Comparison of ENCODE assay signal across 30 cellular contexts in genomic region chr11:111395081-111395480, GRCh38. TPM values are rescaled to one million over a fixed set of nuclear protein-coding genes. Genes with fewer than 3 reads are reported as not detected.
DNase-seq lines count a peak whose midpoint lies in the region; ATAC-seq, FAIRE-seq and TF ChIP-seq lines count a peak whose summit lies in the region.
"Had no signal": no experiment of that assay in that cellular context is flagged by ENCODE, and none has a peak within 500 bp of the region (broad histone marks: within the 10 kb centered on the region; RNA-seq: fewer than 3 reads in every experiment).

No MANE protein-coding gene starts in this region.

- no peaks in the 10 kb centered on the region for H3K36me3 ChIP-seq in pancreas
- H3K36me3 ChIP-seq in esophagus muscularis mucosa, result no peaks in the 10 kb centered on the region
- no peaks in the 10 kb centered on the region for H3K36me3 ChIP-seq in psoas muscle (ENCODE audit: insufficient read depth in 1 of 2, low read depth in 1 of 2)
- no peaks in the 10 kb centered on the region for H3K36me3 ChIP-seq in kidney (ENCODE audit: control insufficient read depth in 1 of 2, insufficient read depth in 2 of 2, low read length in 2 of 2)
- H3K36me3 ChIP-seq: ascending aorta, heart left ventricle, left ventricle myocardium inferior, tibial artery had no signal

- H3K36me3 Mint-ChIP-seq in activated B cell treated with CpG ODN at 0.5 μM for 24 hours (ENCODE audit: low read depth), result no peaks in the 10 kb centered on the region
- H3K36me3 Mint-ChIP-seq: activated CD8-positive, alpha-beta memory T cell treated with anti-CD3 and anti-CD28 coated beads, Interleukin-2, amount 10 ng/mL, durations not matched to agents 7 days and 5 days; activated naive CD4-positive, alpha-beta T cell treated with anti-CD3 and anti-CD28 coated beads, Interleukin-2, amount 50 U/mL, for 72 hours; CD8-positive, alpha-beta T cell had no signal

- H3K27ac ChIP-seq in pancreas, result peak overlapping the region in 2 of 4 donors; percentile 39 to 41
- no peak overlapping the region for H3K27ac ChIP-seq in esophagus muscularis mucosa (replicated peaks in 1 of 4)
- no peak overlapping the region for H3K27ac ChIP-seq in psoas muscle
- H3K27ac ChIP-seq in kidney (ENCODE audit: low read depth in 2 of 2, low read length in 2 of 2), result no peak overlapping the region
- H3K27ac ChIP-seq: ascending aorta, GM23248, heart left ventricle, left ventricle myocardium inferior, tibial artery had no signal

- H3K9me3 Mint-ChIP-seq in activated B cell treated with CpG ODN at 0.5 μM for 24 hours, result no peaks in the 10 kb centered on the region
- H3K9me3 Mint-ChIP-seq: activated CD4-positive, alpha-beta T cell treated with anti-CD3 and anti-CD28 coated beads, Interleukin-2, amount 10 ng/mL, durations not matched to agents 24 days and 14 days; activated naive CD4-positive, alpha-beta T cell treated with anti-CD3 and anti-CD28 coated beads, Interleukin-2, amount 50 U/mL, for 72 hours; CD8-positive, alpha-beta T cell; central memory CD8-positive, alpha-beta T cell; neural crest cell; stimulated activated naive CD8-positive, alpha-beta T cell treated with anti-CD3 and anti-CD28 coated beads, Interleukin-15, Interleukin-2, amounts not matched to agents 100 ng/mL and 50 ng/mL, for 24 hours had no signal

- H3K9me3 ChIP-seq in pancreas, result no peaks in the 10 kb centered on the region
- H3K9me3 ChIP-seq in esophagus muscularis mucosa, result no peaks in the 10 kb centered on the region
- no peaks in the 10 kb centered on the region for H3K9me3 ChIP-seq in psoas muscle
- H3K9me3 ChIP-seq in kidney (ENCODE audit: control insufficient read depth in 1 of 2, low read length in 2 of 2), result no peaks in the 10 kb centered on the region
- H3K9me3 ChIP-seq: ascending aorta, heart left ventricle, left ventricle myocardium inferior, mucosa of descending colon, tibial artery had no signal

- H3K4me1 ChIP-seq in pancreas (no peaks in the 10 kb centered on the region), esophagus muscularis mucosa (no peaks in the 10 kb centered on the region), psoas muscle (peaks cover 4% of the 10 kb centered on the region), kidney (ENCODE audit: control insufficient read depth in 1 of 2, insufficient read depth in 1 of 2, low read depth in 1 of 2, low read length in 2 of 2) (no peaks in the 10 kb centered on the region)
- H3K4me1 ChIP-seq: ascending aorta, heart left ventricle, left ventricle myocardium inferior, tibial artery had no signal

- ATAC-seq in activated B cell treated with CpG ODN at 0.5 μM for 24 hours (ENCODE audit: low read depth) (no peak), pancreas (peak; percentile 49 to 86 (median 72)), psoas muscle (no peak)
- ATAC-seq: activated CD8-positive, alpha-beta memory T cell treated with anti-CD3 and anti-CD28 coated beads, Interleukin-2, amount 10 ng/mL, durations not matched to agents 7 days and 5 days; CD8-positive, alpha-beta T cell; heart left ventricle; mucosa of descending colon had no signal

- WGBS in pancreas, 2 donors, result 54 to 72% methylated on average over 7 of the region's 7 CpGs
- 100% methylated on average over 3 of the region's 7 CpGs for WGBS in esophagus muscularis mucosa
- WGBS in psoas muscle, 3 donors, result 67 to 70% (median 67%) methylated on average over 6 to 7 of the region's 7 CpGs

- H3K4me1 Mint-ChIP-seq in activated B cell treated with CpG ODN at 0.5 μM for 24 hours, result peaks cover 89% of the 10 kb centered on the region
- H3K4me1 Mint-ChIP-seq: central memory CD8-positive, alpha-beta T cell had no signal

- no peak overlapping the region for H3K9ac ChIP-seq in kidney (ENCODE audit: low read length in 2 of 2)
- H3K9ac ChIP-seq: GM23248 had no signal

- no peak overlapping the region for H3K4me3 Mint-ChIP-seq in activated B cell treated with CpG ODN at 0.5 μM for 24 hours
- H3K4me3 Mint-ChIP-seq: activated CD4-positive, alpha-beta T cell treated with anti-CD3 and anti-CD28 coated beads, Interleukin-2, amount 10 ng/mL, durations not matched to agents 24 days and 14 days; activated CD8-positive, alpha-beta memory T cell treated with anti-CD3 and anti-CD28 coated beads, Interleukin-2, amount 10 ng/mL, durations not matched to agents 7 days and 5 days; CD8-positive, alpha-beta T cell; central memory CD8-positive, alpha-beta T cell; neural crest cell had no signal

- no peak for TF ChIP-seq EP300 in esophagus muscularis mucosa (IDR thresholded peaks at IDR 0.05)

- CTCF ChIA-PET in activated B cell treated with CpG ODN at 0.5 μM for 24 hours (lab: Charles Lee), result interaction anchor here (2.6 kb wide), 1 partner anchor 21 kb away, joined by 8 read pairs; no protein-coding TSS in a partner anchor

- FAIRE-seq in pancreas (lab: Jason Lieb, UNC), result no peak
- FAIRE-seq in kidney (lab: Jason Lieb, UNC), result no peak
- FAIRE-seq: endothelial cell of umbilical vein, small intestine had no signal

- no peaks in the 10 kb centered on the region for H3K27me3 Mint-ChIP-seq in activated B cell treated with CpG ODN at 0.5 μM for 24 hours
- H3K27me3 Mint-ChIP-seq: activated CD4-positive, alpha-beta T cell treated with anti-CD3 and anti-CD28 coated beads, Interleukin-2, amount 10 ng/mL, durations not matched to agents 24 days and 14 days; stimulated activated naive CD8-positive, alpha-beta T cell treated with anti-CD3 and anti-CD28 coated beads, Interleukin-15, Interleukin-2, amounts not matched to agents 100 ng/mL and 50 ng/mL, for 24 hours had no signal

- POLR2A ChIA-PET in activated B cell treated with CpG ODN at 0.5 μM for 24 hours (lab: Charles Lee), result interaction anchor here (4.7 to 16.0 kb wide), 2 partner anchors 16 to 22 kb away, joined by 41 to 250 read pairs; partner anchors contain the start of gene POU2AF1

- TF ChIP-seq CTCF in activated B cell treated with CpG ODN at 0.5 μM for 24 hours (IDR thresholded peaks at IDR 0.05) (no peak), pancreas (IDR thresholded peaks at IDR 0.05) (no peak), esophagus muscularis mucosa (IDR thresholded peaks at IDR 0.05) (no peak), psoas muscle (IDR thresholded peaks at IDR 0.05) (no peak), kidney (IDR thresholded peaks at IDR 0.05; ENCODE audit: borderline replicate concordance, extremely low read depth, insufficient read depth) (no peak)

- peak overlapping the region; percentile 93 for H3K27ac Mint-ChIP-seq in activated B cell treated with CpG ODN at 0.5 μM for 24 hours
- H3K27ac Mint-ChIP-seq: activated CD4-positive, alpha-beta T cell treated with anti-CD3 and anti-CD28 coated beads, Interleukin-2, amount 10 ng/mL, durations not matched to agents 24 days and 14 days; activated CD8-positive, alpha-beta memory T cell treated with anti-CD3 and anti-CD28 coated beads, Interleukin-2, amount 10 ng/mL, durations not matched to agents 7 days and 5 days; activated naive CD4-positive, alpha-beta T cell treated with anti-CD3 and anti-CD28 coated beads, Interleukin-2, amount 50 U/mL, for 72 hours; CD8-positive, alpha-beta T cell had no signal

- TF ChIP-seq POLR2A in esophagus muscularis mucosa (IDR thresholded peaks at IDR 0.05; ENCODE audit: low read depth), result no peak

- peak; percentile 23 for DNase-seq in DMS153 treated with DMSO at 0.1 percent for 48 hours (lab: John Stamatoyannopoulos, UW; ENCODE audit: unreplicated experiment)
- peak; percentile 64 for DNase-seq in NCI-H146 treated with DMSO at 0.1 percent for 48 hours (lab: John Stamatoyannopoulos, UW; ENCODE audit: unreplicated experiment)
- no peak for DNase-seq in activated B cell treated with CpG ODN at 0.5 μM for 24 hours
- peak in 4 of 6 donors; percentile 40 to 65 (median 48) for DNase-seq in pancreas
- no peak for DNase-seq in esophagus muscularis mucosa (ENCODE audit: extremely low spot score)
- no peak for DNase-seq in psoas muscle
- no peak for DNase-seq in kidney
- DNase-seq: activated CD4-positive, alpha-beta T cell treated with anti-CD3 and anti-CD28 coated beads, Interleukin-2, amount 10 ng/mL, durations not matched to agents 24 days and 14 days; activated CD8-positive, alpha-beta memory T cell treated with anti-CD3 and anti-CD28 coated beads, Interleukin-2, amount 10 ng/mL, durations not matched to agents 7 days and 5 days; CD8-positive, alpha-beta T cell; GM23248; heart left ventricle; Kasumi-1; left ventricle myocardium inferior; mucosa of descending colon; NCI-H1105; NCI-H524 treated with DMSO at 0.1 percent for 48 hours; OCI-M1; SHP77; small intestine; stimulated activated CD4-positive, alpha-beta T cell treated with anti-CD3 and anti-CD28 coated beads, Interleukin-4, amount 100 ng/mL, for 1 hour; tibial artery had no signal

- intact Hi-C loops in activated B cell treated with CpG ODN at 0.5 μM for 24 hours (cut with micrococcal nuclease) (no loop called here), pancreas (cut with DNase I) (no loop called here), esophagus muscularis mucosa (cut with DNase I) (no loop called here), psoas muscle (cut with DNase I) (no loop called here), kidney (cut with DNase I) (no loop called here)

- H3K27me3 ChIP-seq in pancreas, result no peaks in the 10 kb centered on the region
- H3K27me3 ChIP-seq in esophagus muscularis mucosa, result no peaks in the 10 kb centered on the region
- H3K27me3 ChIP-seq in psoas muscle (ENCODE audit: insufficient read depth in 3 of 3, low read length in 2 of 3), result no peaks in the 10 kb centered on the region
- H3K27me3 ChIP-seq: ascending aorta, heart left ventricle, tibial artery had no signal

- H3K4me3 ChIP-seq in pancreas (no peak overlapping the region), esophagus muscularis mucosa (no peak overlapping the region), psoas muscle (no peak overlapping the region), kidney (ENCODE audit: low read length in 2 of 2) (no peak overlapping the region)
- H3K4me3 ChIP-seq: ascending aorta, GM23248, heart left ventricle, left ventricle myocardium inferior, mucosa of descending colon, tibial artery had no signal

RNA-seq across cellular contexts. Expression of gene POU2AF1, which starts 16.0 kb away (rescaled TPM):
- 141 and 155 TPM in 2 replicates for total RNA-seq in activated B cell treated with CpG ODN at 0.5 μM for 24 hours
- total RNA-seq in pancreas, result 1 to 10 TPM in 1 of 6 donors, under 1 TPM in 5; 0.08 to 2.2 (median 0.41) TPM
- polyA plus RNA-seq in pancreas, result under 1 TPM; 0.19 to 0.73 TPM
- under 1 TPM in 2 of 4 donors, not detected in 2; 0.17 TPM for total RNA-seq in esophagus muscularis mucosa
- total RNA-seq in psoas muscle, result under 1 TPM in 2 of 4 donors, not detected in 2; 0.21 to 0.25 TPM
- polyA plus RNA-seq in psoas muscle, result under 1 TPM in 2 of 3 donors, not detected in 1; 0.01 to 0.05 TPM
- total RNA-seq in kidney, result 18.5 TPM
- 0.95 TPM for polyA plus RNA-seq in kidney (ENCODE audit: insufficient read depth, low read depth, low replicate concordance)
- total RNA-seq: dermis microvascular lymphatic vessel endothelial cell, endothelial cell of umbilical vein, HT1080, neural crest cell had no signal
- polyA plus RNA-seq: endothelial cell of umbilical vein had no signal

Comparison
In these comparisons a context has a peak if more than half of its experiments do, and no peak if none do; other contexts are left out.
1. DNase-seq: peak in DMS153 treated with DMSO at 0.1 percent for 48 hours (single experiment), NCI-H146 treated with DMSO at 0.1 percent for 48 hours (single experiment) and pancreas (4 of 6); none in activated B cell treated with CpG ODN at 0.5 μM for 24 hours (single experiment), esophagus muscularis mucosa (single experiment), psoas muscle (0 of 2) and kidney (single experiment).
2. ATAC-seq: peak in pancreas (4 of 4); none in activated B cell treated with CpG ODN at 0.5 μM for 24 hours (single experiment) and psoas muscle (0 of 4).